ENCODE assay signal across 9 cellular contexts in genomic region chr1:113783254-113784103, GRCh38. TPM values are rescaled to one million over a fixed set of nuclear protein-coding genes. Genes with fewer than 3 reads are reported as not detected.
A peak's percentile ranks its signal among the peaks of the same experiment; 100 is the strongest.
DNase-seq lines count a peak whose midpoint lies in the region; ATAC-seq and TF ChIP-seq lines count a peak whose summit lies in the region.
"Had no signal": no experiment of that assay in that cellular context is flagged by ENCODE, and none has a peak within 500 bp of the region (broad histone marks: within the 10 kb centered on the region; RNA-seq: fewer than 3 reads in every experiment).

No MANE protein-coding gene starts in this region.

- no peaks in the 10 kb centered on the region for H3K9me3 ChIP-seq in MG63
- no peaks in the 10 kb centered on the region for H3K9me3 ChIP-seq in stomach

- no peak for TF ChIP-seq EP300 in stomach (IDR thresholded peaks at IDR 0.05)

- H3K27ac ChIP-seq in stomach: peak overlapping the region in 4 of 5 donors; percentile 25 to 81 (median 52)

- 35 to 51% (median 45%) methylated on average over 4 of the region's 4 CpGs for WGBS in stomach, 5 donors

- H3K4me1 Mint-ChIP-seq in activated T-cell treated with anti-CD3 and anti-CD28 coated beads, Interleukin-2, amount 50 U/mL, for 4 hours (ENCODE audit: low read depth): peaks cover 38% of the 10 kb centered on the region

- peak; percentile 68 for ATAC-seq in GM18508 (IDR thresholded peaks at IDR 0.05; ENCODE audit: insufficient read depth, unreplicated experiment)
- peak; percentile 65 to 69 for ATAC-seq in activated T-cell treated with anti-CD3 and anti-CD28 coated beads, Interleukin-2, amount 50 U/mL, for 4 hours

- H3K4me3 ChIP-seq in MG63 (no peak overlapping the region), stomach (no peak overlapping the region)

- H3K9me3 Mint-ChIP-seq in activated T-cell treated with anti-CD3 and anti-CD28 coated beads, Interleukin-2, amount 50 U/mL, for 4 hours: no peaks in the 10 kb centered on the region
- H3K9me3 Mint-ChIP-seq: neural crest cell had no signal

- no peaks in the 10 kb centered on the region; the same call in none of the 2 replicates for H3K36me3 ChIP-seq in MG63
- no peaks in the 10 kb centered on the region for H3K36me3 ChIP-seq in stomach

- DNase-seq in HCEC 1CT: peak; percentile 22
- DNase-seq in MG63: peak; percentile 64
- peak; percentile 11 for DNase-seq in activated T-cell treated with anti-CD3 and anti-CD28 coated beads, Interleukin-2, amount 50 U/mL, for 4 hours
- peak; percentile 12 for DNase-seq in hepatic stellate cell (ENCODE audit: low spot score)
- no peak for DNase-seq in stomach
- DNase-seq in occipital lobe (lab: John Stamatoyannopoulos, UW): no peak
- DNase-seq in LoVo (ENCODE audit: low spot score): no peak

- H3K4me3 Mint-ChIP-seq in activated T-cell treated with anti-CD3 and anti-CD28 coated beads, Interleukin-2, amount 50 U/mL, for 4 hours: peak overlapping the region; percentile 69
- H3K4me3 Mint-ChIP-seq: neural crest cell had no signal

- H3K4me1 ChIP-seq in stomach: peaks cover 25 to 82% (median 52%) of the 10 kb centered on the region in 4 donors

- H3K27me3 ChIP-seq in MG63 (no peaks in the 10 kb centered on the region), stomach (no peaks in the 10 kb centered on the region)

- no peaks in the 10 kb centered on the region for H3K27me3 Mint-ChIP-seq in activated T-cell treated with anti-CD3 and anti-CD28 coated beads, Interleukin-2, amount 50 U/mL, for 4 hours (ENCODE audit: low read depth)

- intact Hi-C loops in stomach (cut with DNase I; ENCODE audit: low total_unique reads): no loop called here

- H3K36me3 Mint-ChIP-seq in activated T-cell treated with anti-CD3 and anti-CD28 coated beads, Interleukin-2, amount 50 U/mL, for 4 hours (ENCODE audit: insufficient read depth): peaks cover 18% of the 10 kb centered on the region

- no peak for TF ChIP-seq CTCF in stomach (IDR thresholded peaks at IDR 0.05)

- no peak for TF ChIP-seq POLR2A in stomach (IDR thresholded peaks at IDR 0.05)

RNA-seq across cellular contexts. Expression of gene PHTF1, which starts 24.2 kb away (rescaled TPM):
- total RNA-seq in MG63 (2014; rRNA removed; shearing (Covaris generic); ENCODE audit: low replicate concordance): 25.0 and 30.2 TPM in 2 replicates
- 10 to 100 TPM in 1 of 3 donors, 1 to 10 TPM in 2; 9.1 to 10.9 (median 9.9) TPM for total RNA-seq in activated T-cell treated with anti-CD3 and anti-CD28 coated beads, Interleukin-2, amount 50 U/mL, for 4 hours
- 10 to 100 TPM in 4 of 5 donors, 1 to 10 TPM in 1; 7.0 to 48.2 (median 38.2) TPM for total RNA-seq in stomach
- 1 to 10 TPM; 3.9 to 8.2 (median 8.2) TPM for polyA plus RNA-seq in stomach
- total RNA-seq in occipital lobe: 39.6 TPM

RNA-seq across cellular contexts. Expression of gene RSBN1, which starts 28.8 kb away (rescaled TPM):
- total RNA-seq in MG63 (2014; rRNA removed; shearing (Covaris generic); ENCODE audit: low replicate concordance): 6.9 and 40.7 TPM in 2 replicates
- 10 to 100 TPM; 15.4 to 20.2 (median 17.2) TPM for total RNA-seq in activated T-cell treated with anti-CD3 and anti-CD28 coated beads, Interleukin-2, amount 50 U/mL, for 4 hours
- total RNA-seq in stomach (10 to 100 TPM; 10.7 to 58.9 (median 27.5) TPM), occipital lobe (65.4 TPM)
- polyA plus RNA-seq in stomach: 1 to 10 TPM; 2.8 to 4.1 (median 3.5) TPM

Comparison
In these comparisons a context has a peak if more than half of its experiments do, and no peak if none do; other contexts are left out.
1. DNase-seq: peak in HCEC 1CT (single experiment), MG63 (single experiment), activated T-cell treated with anti-CD3 and anti-CD28 coated beads, Interleukin-2, amount 50 U/mL, for 4 hours (single experiment) and hepatic stellate cell (single experiment); none in stomach (single experiment), occipital lobe (single experiment) and LoVo (single experiment).